Comparison of ENCODE assay signal across 1 cellular context in the genomic region with DNA sequence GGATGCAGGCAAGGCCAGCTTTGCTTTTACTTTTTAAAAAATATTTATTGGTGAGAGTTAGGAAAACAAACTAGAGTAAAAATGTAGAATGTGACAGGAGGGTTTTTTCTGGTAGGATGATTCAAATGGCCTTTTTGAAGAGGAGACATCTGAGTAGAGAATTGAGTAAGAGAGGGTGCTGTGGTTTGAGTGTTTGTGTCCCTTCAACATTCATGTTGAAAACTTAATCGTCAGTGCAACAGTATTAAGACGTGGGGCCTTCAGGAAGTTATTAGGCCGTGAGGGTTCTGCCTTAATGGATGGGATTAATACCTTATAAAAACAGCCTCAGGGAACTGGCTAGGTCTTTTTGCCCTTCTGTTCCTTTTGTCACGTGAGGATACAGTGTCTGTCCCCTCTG.
TF ChIP-seq lines count a peak whose summit lies in the region.

No MANE protein-coding gene starts in this region.

TF ChIP-seq in GM23338, 12 proteins besides CTCF, POLR2A, EP300 and RAD21 (continued from another document):
- TF ChIP-seq, protein P1, sequence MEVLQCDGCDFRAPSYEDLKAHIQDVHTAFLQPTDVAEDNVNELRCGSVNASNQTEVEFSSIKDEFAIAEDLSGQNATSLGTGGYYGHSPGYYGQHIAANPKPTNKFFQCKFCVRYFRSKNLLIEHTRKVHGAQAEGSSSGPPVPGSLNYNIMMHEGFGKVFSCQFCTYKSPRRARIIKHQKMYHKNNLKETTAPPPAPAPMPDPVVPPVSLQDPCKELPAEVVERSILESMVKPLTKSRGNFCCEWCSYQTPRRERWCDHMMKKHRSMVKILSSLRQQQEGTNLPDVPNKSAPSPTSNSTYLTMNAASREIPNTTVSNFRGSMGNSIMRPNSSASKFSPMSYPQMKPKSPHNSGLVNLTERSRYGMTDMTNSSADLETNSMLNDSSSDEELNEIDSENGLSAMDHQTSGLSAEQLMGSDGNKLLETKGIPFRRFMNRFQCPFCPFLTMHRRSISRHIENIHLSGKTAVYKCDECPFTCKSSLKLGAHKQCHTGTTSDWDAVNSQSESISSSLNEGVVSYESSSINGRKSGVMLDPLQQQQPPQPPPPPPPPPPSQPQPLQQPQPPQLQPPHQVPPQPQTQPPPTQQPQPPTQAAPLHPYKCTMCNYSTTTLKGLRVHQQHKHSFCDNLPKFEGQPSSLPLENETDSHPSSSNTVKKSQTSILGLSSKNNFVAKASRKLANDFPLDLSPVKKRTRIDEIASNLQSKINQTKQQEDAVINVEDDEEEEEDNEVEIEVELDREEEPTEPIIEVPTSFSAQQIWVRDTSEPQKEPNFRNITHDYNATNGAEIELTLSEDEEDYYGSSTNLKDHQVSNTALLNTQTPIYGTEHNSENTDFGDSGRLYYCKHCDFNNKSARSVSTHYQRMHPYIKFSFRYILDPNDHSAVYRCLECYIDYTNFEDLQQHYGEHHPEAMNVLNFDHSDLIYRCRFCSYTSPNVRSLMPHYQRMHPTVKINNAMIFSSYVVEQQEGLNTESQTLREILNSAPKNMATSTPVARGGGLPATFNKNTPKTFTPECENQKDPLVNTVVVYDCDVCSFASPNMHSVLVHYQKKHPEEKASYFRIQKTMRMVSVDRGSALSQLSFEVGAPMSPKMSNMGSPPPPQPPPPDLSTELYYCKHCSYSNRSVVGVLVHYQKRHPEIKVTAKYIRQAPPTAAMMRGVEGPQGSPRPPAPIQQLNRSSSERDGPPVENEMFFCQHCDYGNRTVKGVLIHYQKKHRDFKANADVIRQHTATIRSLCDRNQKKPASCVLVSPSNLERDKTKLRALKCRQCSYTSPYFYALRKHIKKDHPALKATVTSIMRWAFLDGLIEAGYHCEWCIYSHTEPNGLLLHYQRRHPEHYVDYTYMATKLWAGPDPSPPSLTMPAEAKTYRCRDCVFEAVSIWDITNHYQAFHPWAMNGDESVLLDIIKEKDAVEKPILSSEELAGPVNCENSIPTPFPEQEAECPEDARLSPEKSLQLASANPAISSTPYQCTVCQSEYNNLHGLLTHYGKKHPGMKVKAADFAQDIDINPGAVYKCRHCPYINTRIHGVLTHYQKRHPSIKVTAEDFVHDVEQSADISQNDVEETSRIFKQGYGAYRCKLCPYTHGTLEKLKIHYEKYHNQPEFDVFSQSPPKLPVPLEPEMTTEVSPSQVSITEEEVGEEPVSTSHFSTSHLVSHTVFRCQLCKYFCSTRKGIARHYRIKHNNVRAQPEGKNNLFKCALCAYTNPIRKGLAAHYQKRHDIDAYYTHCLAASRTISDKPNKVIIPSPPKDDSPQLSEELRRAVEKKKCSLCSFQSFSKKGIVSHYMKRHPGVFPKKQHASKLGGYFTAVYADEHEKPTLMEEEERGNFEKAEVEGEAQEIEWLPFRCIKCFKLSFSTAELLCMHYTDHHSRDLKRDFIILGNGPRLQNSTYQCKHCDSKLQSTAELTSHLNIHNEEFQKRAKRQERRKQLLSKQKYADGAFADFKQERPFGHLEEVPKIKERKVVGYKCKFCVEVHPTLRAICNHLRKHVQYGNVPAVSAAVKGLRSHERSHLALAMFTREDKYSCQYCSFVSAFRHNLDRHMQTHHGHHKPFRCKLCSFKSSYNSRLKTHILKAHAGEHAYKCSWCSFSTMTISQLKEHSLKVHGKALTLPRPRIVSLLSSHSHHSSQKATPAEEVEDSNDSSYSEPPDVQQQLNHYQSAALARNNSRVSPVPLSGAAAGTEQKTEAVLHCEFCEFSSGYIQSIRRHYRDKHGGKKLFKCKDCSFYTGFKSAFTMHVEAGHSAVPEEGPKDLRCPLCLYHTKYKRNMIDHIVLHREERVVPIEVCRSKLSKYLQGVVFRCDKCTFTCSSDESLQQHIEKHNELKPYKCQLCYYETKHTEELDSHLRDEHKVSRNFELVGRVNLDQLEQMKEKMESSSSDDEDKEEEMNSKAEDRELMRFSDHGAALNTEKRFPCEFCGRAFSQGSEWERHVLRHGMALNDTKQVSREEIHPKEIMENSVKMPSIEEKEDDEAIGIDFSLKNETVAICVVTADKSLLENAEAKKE (CRISPR knock-in tag; IDR thresholded peaks at IDR 0.05): no peak
- TF ChIP-seq ZNF114 (CRISPR knock-in tag; IDR thresholded peaks at IDR 0.05) (no peak), EZH2phosphoT487 (IDR thresholded peaks at IDR 0.05; ENCODE audit: unreplicated experiment) (no peak), POLR2AphosphoS5 (IDR thresholded peaks at IDR 0.05; ENCODE audit: low read depth) (no peak), JUNB (IDR thresholded peaks at IDR 0.05; ENCODE audit: unreplicated experiment) (no peak), NANOG (IDR thresholded peaks at IDR 0.05; ENCODE audit: borderline replicate concordance) (no peak)
- TF ChIP-seq, protein P2, sequence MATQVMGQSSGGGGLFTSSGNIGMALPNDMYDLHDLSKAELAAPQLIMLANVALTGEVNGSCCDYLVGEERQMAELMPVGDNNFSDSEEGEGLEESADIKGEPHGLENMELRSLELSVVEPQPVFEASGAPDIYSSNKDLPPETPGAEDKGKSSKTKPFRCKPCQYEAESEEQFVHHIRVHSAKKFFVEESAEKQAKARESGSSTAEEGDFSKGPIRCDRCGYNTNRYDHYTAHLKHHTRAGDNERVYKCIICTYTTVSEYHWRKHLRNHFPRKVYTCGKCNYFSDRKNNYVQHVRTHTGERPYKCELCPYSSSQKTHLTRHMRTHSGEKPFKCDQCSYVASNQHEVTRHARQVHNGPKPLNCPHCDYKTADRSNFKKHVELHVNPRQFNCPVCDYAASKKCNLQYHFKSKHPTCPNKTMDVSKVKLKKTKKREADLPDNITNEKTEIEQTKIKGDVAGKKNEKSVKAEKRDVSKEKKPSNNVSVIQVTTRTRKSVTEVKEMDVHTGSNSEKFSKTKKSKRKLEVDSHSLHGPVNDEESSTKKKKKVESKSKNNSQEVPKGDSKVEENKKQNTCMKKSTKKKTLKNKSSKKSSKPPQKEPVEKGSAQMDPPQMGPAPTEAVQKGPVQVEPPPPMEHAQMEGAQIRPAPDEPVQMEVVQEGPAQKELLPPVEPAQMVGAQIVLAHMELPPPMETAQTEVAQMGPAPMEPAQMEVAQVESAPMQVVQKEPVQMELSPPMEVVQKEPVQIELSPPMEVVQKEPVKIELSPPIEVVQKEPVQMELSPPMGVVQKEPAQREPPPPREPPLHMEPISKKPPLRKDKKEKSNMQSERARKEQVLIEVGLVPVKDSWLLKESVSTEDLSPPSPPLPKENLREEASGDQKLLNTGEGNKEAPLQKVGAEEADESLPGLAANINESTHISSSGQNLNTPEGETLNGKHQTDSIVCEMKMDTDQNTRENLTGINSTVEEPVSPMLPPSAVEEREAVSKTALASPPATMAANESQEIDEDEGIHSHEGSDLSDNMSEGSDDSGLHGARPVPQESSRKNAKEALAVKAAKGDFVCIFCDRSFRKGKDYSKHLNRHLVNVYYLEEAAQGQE (IDR thresholded peaks at IDR 0.05; ENCODE audit: unreplicated experiment): no peak
